In the genomic region with DNA sequence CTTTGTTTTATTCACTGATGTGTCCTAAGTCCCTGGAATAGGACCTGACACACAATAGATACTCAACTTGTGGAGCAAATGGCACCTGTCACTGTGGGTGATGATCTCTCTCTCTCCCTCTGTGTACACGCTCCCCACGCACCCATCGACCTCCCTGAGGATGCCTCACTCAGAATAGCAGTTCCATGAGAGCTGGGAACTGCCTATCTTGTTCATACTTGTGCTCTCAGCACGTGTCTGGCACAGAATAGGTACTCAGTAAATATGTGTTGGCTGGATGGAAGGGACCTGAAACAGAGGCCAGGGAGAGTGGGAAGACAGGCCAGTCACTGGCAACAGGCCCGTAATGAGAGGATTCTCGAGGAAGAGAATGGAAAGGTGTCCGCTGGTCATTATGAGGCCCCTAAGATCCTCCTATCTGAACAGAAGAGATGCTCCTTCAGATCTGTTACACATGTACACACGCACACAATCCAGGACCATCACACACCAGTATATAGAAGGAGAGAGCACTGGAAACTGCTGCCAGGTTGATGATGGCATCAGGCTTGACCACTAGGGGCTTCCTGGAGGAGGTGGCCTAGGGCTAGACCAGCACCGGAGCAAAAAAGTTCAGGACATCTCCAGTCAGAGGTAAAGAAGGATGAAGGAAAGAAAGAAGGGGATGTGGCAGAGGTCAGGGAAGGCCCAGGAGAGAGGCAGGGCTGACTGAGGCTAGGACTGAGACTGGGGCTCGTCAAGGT, we compare ENCODE assay signal across 15 cellular contexts. TPM values are rescaled to one million over a fixed set of nuclear protein-coding genes. Genes with fewer than 3 reads are reported as not detected.
DNase-seq lines count a peak whose midpoint lies in the region; ATAC-seq and TF ChIP-seq lines count a peak whose summit lies in the region.
"Had no signal": no experiment of that assay in that cellular context is flagged by ENCODE, and none has a peak within 500 bp of the region (broad histone marks: within the 10 kb centered on the region; RNA-seq: fewer than 3 reads in every experiment).

No MANE protein-coding gene starts in this region.

- no peaks in the 10 kb centered on the region for H3K27me3 ChIP-seq in BE2C
- no peaks in the 10 kb centered on the region for H3K27me3 ChIP-seq in endodermal cell (ENCODE audit: control insufficient read depth, insufficient read depth, low read length, poor library complexity, severe bottlenecking)
- H3K27me3 ChIP-seq: testis had no signal

- no peak overlapping the region for H3K4me3 Mint-ChIP-seq in endodermal cell
- no peak overlapping the region for H3K4me3 Mint-ChIP-seq in nephron progenitor cell
- H3K4me3 Mint-ChIP-seq in activated T-cell treated with anti-CD3 and anti-CD28 coated beads, Interleukin-2, amount 50 U/mL, for 72 hours, result no peak overlapping the region
- H3K4me3 Mint-ChIP-seq: activated CD4-positive, alpha-beta T cell treated with anti-CD3 and anti-CD28 coated beads, Interleukin-2, amount 10 ng/mL, durations not matched to agents 7 days and 5 days; activated T-helper 1 cell treated with anti-CD3 and anti-CD28 coated beads, Interleukin-12 subunit alpha, Interleukin-12 subunit beta, Interleukin-2, Interleukin-4 antibody, amounts not matched to agents 30 ng/mL and 10 ng/mL and 1 ng/mL, durations not matched to agents 14 hours and 24 hours and 36 hours; B cell; immature natural killer cell had no signal

- H3K9me3 Mint-ChIP-seq in endodermal cell (no peaks in the 10 kb centered on the region), nephron progenitor cell (no peaks in the 10 kb centered on the region)
- H3K9me3 Mint-ChIP-seq in activated T-cell treated with anti-CD3 and anti-CD28 coated beads, Interleukin-2, amount 50 U/mL, for 72 hours, result no peaks in the 10 kb centered on the region
- H3K9me3 Mint-ChIP-seq: activated CD4-positive, alpha-beta T cell treated with anti-CD3 and anti-CD28 coated beads, Interleukin-2, amount 10 ng/mL, durations not matched to agents 7 days and 5 days; activated T-helper 1 cell treated with anti-CD3 and anti-CD28 coated beads, Interleukin-12 subunit alpha, Interleukin-12 subunit beta, Interleukin-2, Interleukin-4 antibody, amounts not matched to agents 30 ng/mL and 10 ng/mL and 1 ng/mL, durations not matched to agents 14 hours and 24 hours and 36 hours; immature natural killer cell had no signal

- H3K9me3 ChIP-seq in BE2C (no peaks in the 10 kb centered on the region), endodermal cell (ENCODE audit: control insufficient read depth, low read length) (no peaks in the 10 kb centered on the region)
- H3K9me3 ChIP-seq: testis had no signal

- peaks cover 37% of the 10 kb centered on the region for H3K4me1 Mint-ChIP-seq in endodermal cell
- H3K4me1 Mint-ChIP-seq in nephron progenitor cell, result peaks cover 15% of the 10 kb centered on the region
- peaks cover 10% of the 10 kb centered on the region for H3K4me1 Mint-ChIP-seq in activated T-cell treated with anti-CD3 and anti-CD28 coated beads, Interleukin-2, amount 50 U/mL, for 72 hours (ENCODE audit: low read depth)

- peak; percentile 34 for TF ChIP-seq CTCF in BE2C (IDR thresholded peaks at IDR 0.05; ENCODE audit: low read depth, low read length)
- TF ChIP-seq CTCF in HFF-Myc (IDR thresholded peaks at IDR 0.05; ENCODE audit: low read depth, low read length, missing control alignments), result peak; percentile 29
- peak; percentile 63 for TF ChIP-seq CTCF in endodermal cell (conservative IDR thresholded peaks at IDR 0.05)
- peak; percentile 8 for TF ChIP-seq CTCF in nephron progenitor cell (IDR thresholded peaks at IDR 0.05)

- DNase-seq in BE2C, result no peak
- no peak for DNase-seq in HFF-Myc (ENCODE audit: extremely low read depth, low read depth)
- no peak for DNase-seq in endodermal cell
- no peak for DNase-seq in nephron progenitor cell
- no peak for DNase-seq in superior temporal gyrus (ENCODE audit: extremely low spot score)
- DNase-seq in iPS-NIHi7 (ENCODE audit: extremely low spot score), result no peak
- no peak for DNase-seq in activated T-cell treated with anti-CD3 and anti-CD28 coated beads, Interleukin-2, amount 50 U/mL, for 72 hours
- DNase-seq: activated CD4-positive, alpha-beta T cell treated with anti-CD3 and anti-CD28 coated beads, Interleukin-2, amount 10 ng/mL, durations not matched to agents 7 days and 5 days; immature natural killer cell; NCI-H187 treated with DMSO at 0.1 percent for 48 hours; NCI-H69; testis had no signal

- no peak overlapping the region for H3K9ac ChIP-seq in endodermal cell (ENCODE audit: extremely low read depth, low read length, poor library complexity, severe bottlenecking)

- H3K36me3 ChIP-seq in BE2C (no peaks in the 10 kb centered on the region), endodermal cell (ENCODE audit: control insufficient read depth, insufficient read depth, low read length) (no peaks in the 10 kb centered on the region)

- 88 to 93% methylated on average over 8 to 10 of the region's 10 CpGs for whole genome bisulfite sequencing in endodermal cell (ENCODE audit: insufficient coverage in 1 of 2, insufficient read length in 1 of 2), 2 experiments

- H3K36me3 Mint-ChIP-seq in endodermal cell (ENCODE audit: low read depth) (no peaks in the 10 kb centered on the region), nephron progenitor cell (ENCODE audit: low read depth) (no peaks in the 10 kb centered on the region)
- H3K36me3 Mint-ChIP-seq in activated T-cell treated with anti-CD3 and anti-CD28 coated beads, Interleukin-2, amount 50 U/mL, for 72 hours (ENCODE audit: insufficient read depth in 2 of 2), result no peaks in the 10 kb centered on the region
- H3K36me3 Mint-ChIP-seq: immature natural killer cell had no signal

- H3K4me1 ChIP-seq in BE2C (peaks cover 24% of the 10 kb centered on the region), endodermal cell (ENCODE audit: control insufficient read depth, insufficient read depth, low read length) (peaks cover 14% of the 10 kb centered on the region)
- H3K4me1 ChIP-seq: testis had no signal

- H3K27ac ChIP-seq in endodermal cell (ENCODE audit: low read depth, low read length), result no peak overlapping the region
- H3K27ac ChIP-seq: testis had no signal

- no peaks in the 10 kb centered on the region for H3K27me3 Mint-ChIP-seq in endodermal cell (ENCODE audit: insufficient read depth)
- H3K27me3 Mint-ChIP-seq in nephron progenitor cell (ENCODE audit: low read depth, poor library complexity), result peaks cover 19% of the 10 kb centered on the region
- no peaks in the 10 kb centered on the region for H3K27me3 Mint-ChIP-seq in activated T-cell treated with anti-CD3 and anti-CD28 coated beads, Interleukin-2, amount 50 U/mL, for 72 hours (ENCODE audit: low read depth)
- H3K27me3 Mint-ChIP-seq: activated CD4-positive, alpha-beta T cell treated with anti-CD3 and anti-CD28 coated beads, Interleukin-2, amount 10 ng/mL, durations not matched to agents 7 days and 5 days; B cell had no signal

- ATAC-seq in HG03442 (IDR thresholded peaks at IDR 0.05; ENCODE audit: unreplicated experiment), result no peak
- ATAC-seq in activated T-cell treated with anti-CD3 and anti-CD28 coated beads, Interleukin-2, amount 50 U/mL, for 72 hours (replicated peaks in 1 of 2), result no peak

- H3K4me3 ChIP-seq in BE2C (ENCODE audit: low read depth, low read length), result no peak overlapping the region
- H3K4me3 ChIP-seq in HFF-Myc (replicated peaks; ENCODE audit: low read depth, low read length), result no peak overlapping the region
- H3K4me3 ChIP-seq in endodermal cell (ENCODE audit: low read length), result no peak overlapping the region
- H3K4me3 ChIP-seq: testis had no signal

- H3K27ac Mint-ChIP-seq in endodermal cell (no peak overlapping the region), nephron progenitor cell (no peak overlapping the region)
- no peak overlapping the region for H3K27ac Mint-ChIP-seq in activated T-cell treated with anti-CD3 and anti-CD28 coated beads, Interleukin-2, amount 50 U/mL, for 72 hours
- H3K27ac Mint-ChIP-seq: activated CD4-positive, alpha-beta T cell treated with anti-CD3 and anti-CD28 coated beads, Interleukin-2, amount 10 ng/mL, durations not matched to agents 7 days and 5 days; B cell had no signal

RNA-seq across cellular contexts. Expression of gene VEGFA, which starts 30.9 kb away (rescaled TPM):
- polyA plus RNA-seq in BE2C (2012; ENCODE audit: insufficient read depth, insufficient read length, low read depth), result 154 TPM
- total RNA-seq in endodermal cell, result 100 to 1,000 TPM; 163 to 254 TPM
- polyA plus RNA-seq in endodermal cell (2013, experiment 1 of 2), result 129 TPM
- 99.2 TPM for polyA plus RNA-seq in endodermal cell (2013, experiment 2 of 2)
- 10 to 100 TPM; 65.2 to 67.1 TPM for total RNA-seq in activated T-cell treated with anti-CD3 and anti-CD28 coated beads, Interleukin-2, amount 50 U/mL, for 72 hours

Comparison
In these comparisons a context has a peak if more than half of its experiments do, and no peak if none do; other contexts are left out.
1. CTCF ChIP-seq: peak in every context shown above with its lines; median percentile 63 in endodermal cell; 34 in BE2C; 29 in HFF-Myc; 8 in nephron progenitor cell.